ENCODE assay signal across 20 cellular contexts in genomic region chr6:163820745-163821456, GRCh38.
DNase-seq lines count a peak whose midpoint lies in the region; ATAC-seq, FAIRE-seq and TF ChIP-seq lines count a peak whose summit lies in the region.
"Had no signal": no experiment of that assay in that cellular context is flagged by ENCODE, and none has a peak within 500 bp of the region (broad histone marks: within the 10 kb centered on the region; RNA-seq: fewer than 3 reads in every experiment).

No MANE protein-coding gene starts in this region.

- TF ChIP-seq RAD21 in K562 (CRISPR knock-in tag; conservative IDR thresholded peaks at IDR 0.05 in 1 of 2, IDR thresholded peaks at IDR 0.05 in 1 of 2): no peak

- TF ChIP-seq POLR2A in K562 (conservative IDR thresholded peaks at IDR 0.05): no peak

- no peak overlapping the region for H3K9ac ChIP-seq in K562 (ENCODE audit: insufficient read depth in 1 of 2, low read depth in 2 of 2, low read length in 2 of 2)
- H3K9ac ChIP-seq: GM23248 had no signal

- H4K20me1 ChIP-seq in K562 (replicated peaks; ENCODE audit: control insufficient read depth, insufficient read depth, low read length): no peaks in the 10 kb centered on the region

- no peak overlapping the region for H2AFZ ChIP-seq in K562 (ENCODE audit: low read depth, low read length)
- H2AFZ ChIP-seq: GM23248 had no signal

- H3K36me3 ChIP-seq in Caco-2 (ENCODE audit: control insufficient read depth, insufficient read depth, low read length) (no peaks in the 10 kb centered on the region), K562 (ENCODE audit: control insufficient read depth, insufficient read depth, low read length) (no peaks in the 10 kb centered on the region)

- intact Hi-C loops in Caco-2 (cut with micrococcal nuclease; ENCODE audit: unreplicated experiment): no loop called here
- intact Hi-C loops in K562 (cut with micrococcal nuclease): no loop called here
- intact Hi-C loops in left ventricle myocardium superior (cut with micrococcal nuclease): no loop called here

- no peak overlapping the region for H3K4me2 ChIP-seq in K562 (ENCODE audit: insufficient read depth, low read length)
- H3K4me2 ChIP-seq: A549 had no signal

- H3K27me3 ChIP-seq in Caco-2 (replicated peaks; ENCODE audit: control insufficient read depth, insufficient read depth, low read length): no peaks in the 10 kb centered on the region
- H3K27me3 ChIP-seq in K562 (ENCODE audit: control insufficient read depth in 2 of 2, insufficient read depth in 2 of 2, low read length in 2 of 2): peaks cover 34 to 51% of the 10 kb centered on the region in 2 experiments

- ATAC-seq in K562 (no peak; the same call in 2 of the 3 replicates), left ventricle myocardium superior (peak; percentile 92), HG03280 (IDR thresholded peaks at IDR 0.05; ENCODE audit: unreplicated experiment) (no peak), HG03520 (IDR thresholded peaks at IDR 0.05; ENCODE audit: unreplicated experiment) (no peak)
- ATAC-seq: A549, PC-3 had no signal

- in situ Hi-C loops in K562 (cut with MboI): no loop called here

- H3K9me3 ChIP-seq in Caco-2 (no peaks in the 10 kb centered on the region), K562 (replicated peaks; ENCODE audit: control insufficient read depth, insufficient read depth, low read depth, low read length) (no peaks in the 10 kb centered on the region)
- H3K9me3 ChIP-seq: A549 had no signal

- H3K27ac Mint-ChIP-seq in Caco-2 (ENCODE audit: unreplicated experiment) (peak overlapping the region; percentile 16), type B pancreatic cell (no peak overlapping the region)
- H3K27ac Mint-ChIP-seq: CD4-positive, CD25-positive, alpha-beta regulatory T cell had no signal

- FAIRE-seq in K562 (lab: Jason Lieb, UNC): no peak
- FAIRE-seq: A549, G401.6, GM12891, GM19239, HTR-8/SVneo had no signal

- H3K4me3 ChIP-seq in Caco-2 (ENCODE audit: low read depth, low read length): no peak overlapping the region
- H3K4me3 ChIP-seq in K562: no peak overlapping the region
- H3K4me3 ChIP-seq: A549, GM23248 had no signal

- TF ChIP-seq CTCF in Caco-2 (IDR thresholded peaks at IDR 0.05; ENCODE audit: insufficient read depth in 1 of 2, low read depth in 1 of 2, low read length in 1 of 2, severe bottlenecking in 1 of 2, unreplicated experiment in 1 of 2) (no peak), K562 (IDR thresholded peaks at IDR 0.05 in 2 of 3, conservative IDR thresholded peaks at IDR 0.05 in 1 of 3; ENCODE audit: insufficient read depth in 2 of 3, low read depth in 1 of 3, low read length in 3 of 3) (no peak), type B pancreatic cell (conservative IDR thresholded peaks at IDR 0.05) (no peak)

- no peak for DNase-seq in Caco-2
- DNase-seq in K562 (ENCODE audit: extremely low read depth in 1 of 4, low spot score in 3 of 4): no peak
- DNase-seq in left ventricle myocardium superior: peak; percentile 45
- peak; percentile 5 for DNase-seq in putamen (ENCODE audit: low spot score)
- DNase-seq in type B pancreatic cell (ENCODE audit: extremely low spot score, unreplicated experiment): no peak
- DNase-seq: CD4-positive, CD25-positive, alpha-beta regulatory T cell; DMS79; GM23248; NCI-H1092 treated with DMSO at 0.1 percent for 48 hours; NCI-H1694 treated with DMSO at 0.1 percent for 48 hours; NCI-H446; NCI-H748 treated with DMSO at 0.1 percent for 48 hours; PC-3 had no signal

- H3K27ac ChIP-seq in K562 (ENCODE audit: extremely low read depth, low read depth, low read length): no peak overlapping the region
- H3K27ac ChIP-seq: A549, GM23248 had no signal

- H3K9me1 ChIP-seq in K562 (ENCODE audit: control insufficient read depth, insufficient read depth, low read length): no peaks in the 10 kb centered on the region

- TF ChIP-seq EP300 in K562 (IDR thresholded peaks at IDR 0.05; ENCODE audit: low read length): no peak

- CTCF ChIA-PET in Caco-2 (lab: Charles Lee): no interaction called here
- CTCF ChIA-PET in K562 (lab: Yijun Ruan, JAX; ENCODE audit: low intra/inter-chr PET ratio): no interaction called here

- peaks cover 14% of the 10 kb centered on the region for H3K27me3 Mint-ChIP-seq in Caco-2 (ENCODE audit: insufficient read depth, unreplicated experiment)
- H3K27me3 Mint-ChIP-seq in type B pancreatic cell: peaks cover 13% of the 10 kb centered on the region
- H3K27me3 Mint-ChIP-seq: CD4-positive, CD25-positive, alpha-beta regulatory T cell had no signal

- no peaks in the 10 kb centered on the region for H3K9me3 Mint-ChIP-seq in Caco-2 (ENCODE audit: unreplicated experiment)
- peaks cover 8% of the 10 kb centered on the region for H3K9me3 Mint-ChIP-seq in type B pancreatic cell

- no peaks in the 10 kb centered on the region for H3K79me2 ChIP-seq in K562 (ENCODE audit: control insufficient read depth, insufficient read depth, low read length)

- no peak overlapping the region for H3K4me3 Mint-ChIP-seq in Caco-2 (ENCODE audit: unreplicated experiment)
- H3K4me3 Mint-ChIP-seq in type B pancreatic cell: no peak overlapping the region
- H3K4me3 Mint-ChIP-seq: CD4-positive, CD25-positive, alpha-beta regulatory T cell had no signal

- 3% methylated on average over 9 of the region's 10 CpGs for WGBS in K562 (ENCODE audit: insufficient coverage, low coverage, missing lambda C conversion rate)

- H3K36me3 Mint-ChIP-seq in Caco-2 (ENCODE audit: insufficient read depth, unreplicated experiment): no peaks in the 10 kb centered on the region
- H3K36me3 Mint-ChIP-seq in type B pancreatic cell: no peaks in the 10 kb centered on the region
- H3K36me3 Mint-ChIP-seq: CD4-positive, CD25-positive, alpha-beta regulatory T cell had no signal

- H3K4me1 Mint-ChIP-seq in Caco-2 (ENCODE audit: low read depth, unreplicated experiment): peaks cover 7% of the 10 kb centered on the region
- peaks cover 7% of the 10 kb centered on the region for H3K4me1 Mint-ChIP-seq in type B pancreatic cell (ENCODE audit: unreplicated experiment)
- H3K4me1 Mint-ChIP-seq: CD4-positive, CD25-positive, alpha-beta regulatory T cell had no signal

- POLR2A ChIA-PET in Caco-2 (lab: Charles Lee) (no interaction called here), K562 (lab: Yijun Ruan, JAX) (interaction anchor here (0.9 kb wide), 1 partner anchor 10 kb away, joined by 5 read pairs; no protein-coding TSS in a partner anchor)

- H3K4me1 ChIP-seq in Caco-2 (no peaks in the 10 kb centered on the region), K562 (replicated peaks in 1 of 2; ENCODE audit: control insufficient read depth in 2 of 2, insufficient read depth in 2 of 2, low read length in 2 of 2) (peaks cover 0 to 3% of the 10 kb centered on the region in 2 experiments; a peak in 1 of 5 replicates)
- H3K4me1 ChIP-seq: A549 had no signal

- BruUV-seq in Caco-2 (replicated peaks; lab: Mats Ljungman, UMichigan) (no TSS peak), K562 (replicated peaks; lab: Mats Ljungman, UMichigan) (no TSS peak)

TF ChIP-seq in K562, 482 proteins besides CTCF, POLR2A, EP300 and RAD21 (continues in another document):
- TF ChIP-seq ATF7 (IDR thresholded peaks at IDR 0.05) (no peak), ESRRA (IDR thresholded peaks at IDR 0.05; ENCODE audit: borderline replicate concordance, low read depth) (no peak), ELF4 (CRISPR knock-in tag; IDR thresholded peaks at IDR 0.05) (no peak), JUNB (CRISPR knock-in tag; conservative IDR thresholded peaks at IDR 0.05) (no peak), ATF3 (IDR thresholded peaks at IDR 0.05) (peak; percentile 56), ATF3 (CRISPR knock-in tag; conservative IDR thresholded peaks at IDR 0.05) (no peak), JUND (IDR thresholded peaks at IDR 0.05; ENCODE audit: borderline replicate concordance, low read depth, low read length) (0 out of 2 replicates have a peak, but pooled peaks have one; percentile 6), JUND (tag; IDR thresholded peaks at IDR 0.05; ENCODE audit: borderline replicate concordance, low read depth, low read length) (no peak), MBD1 (CRISPR knock-in tag; IDR thresholded peaks at IDR 0.05) (no peak), FIP1L1 (IDR thresholded peaks at IDR 0.05; ENCODE audit: low read depth, low read length, poor library complexity, severe bottlenecking) (no peak), PTRF (tag; IDR thresholded peaks at IDR 0.05) (no peak), EP400 (IDR thresholded peaks at IDR 0.05) (no peak), NFATC3 (IDR thresholded peaks at IDR 0.05) (no peak), ZNF766 (CRISPR knock-in tag; conservative IDR thresholded peaks at IDR 0.05) (no peak), CCAR2 (IDR thresholded peaks at IDR 0.05; ENCODE audit: low read depth, low read length) (no peak), ZFP1 (CRISPR knock-in tag; IDR thresholded peaks at IDR 0.05) (no peak)

Comparison
In these comparisons a context has a peak if more than half of its experiments do, and no peak if none do; other contexts are left out.
1. DNase-seq: peak in left ventricle myocardium superior (single experiment) and putamen (single experiment); none in Caco-2 (0 of 2), K562 (0 of 4) and type B pancreatic cell (single experiment).